In genomic region chr1:162361349-162361748, GRCh38 we compare ENCODE assay signal across 12 cellular contexts. TPM values are rescaled to one million over a fixed set of nuclear protein-coding genes. Genes with fewer than 3 reads are reported as not detected.
DNase-seq lines count a peak whose midpoint lies in the region; ATAC-seq and TF ChIP-seq lines count a peak whose summit lies in the region.
"Had no signal": no experiment of that assay in that cellular context is flagged by ENCODE, and none has a peak within 500 bp of the region (broad histone marks: within the 10 kb centered on the region; RNA-seq: fewer than 3 reads in every experiment).

No MANE protein-coding gene starts in this region.

- 87% methylated on average over 5 of the region's 5 CpGs for WGBS in right lobe of liver (ENCODE audit: insufficient coverage, low coverage, low lambda C conversion rate, missing lambda C conversion rate)

- H3K9me3 ChIP-seq in right lobe of liver = no peaks in the 10 kb centered on the region
- H3K9me3 ChIP-seq: lower lobe of right lung, suprapubic skin had no signal

- H3K4me3 ChIP-seq in right lobe of liver = no peak overlapping the region
- H3K4me3 ChIP-seq: lower lobe of right lung, suprapubic skin had no signal

- TF ChIP-seq POLR2A in right lobe of liver (IDR thresholded peaks at IDR 0.05) = no peak

- no peaks in the 10 kb centered on the region for H3K27me3 ChIP-seq in right lobe of liver
- H3K27me3 ChIP-seq: suprapubic skin had no signal

- H3K36me3 ChIP-seq in right lobe of liver = peaks cover 0 to 4% (median 0%) of the 10 kb centered on the region in 4 donors
- H3K36me3 ChIP-seq: lower lobe of right lung, suprapubic skin had no signal

- intact Hi-C loops in right lobe of liver (cut with DNase I) = no loop called here

- H3K4me1 ChIP-seq in right lobe of liver = peaks cover 0 to 52% (median 22%) of the 10 kb centered on the region in 4 donors
- H3K4me1 ChIP-seq: lower lobe of right lung had no signal

- ATAC-seq in GM19023 (IDR thresholded peaks at IDR 0.05; ENCODE audit: unreplicated experiment) (peak; percentile 25), GM21619 (IDR thresholded peaks at IDR 0.05; ENCODE audit: unreplicated experiment) (peak; percentile 47), HG03135 (IDR thresholded peaks at IDR 0.05; ENCODE audit: unreplicated experiment) (peak; percentile 34), right lobe of liver (no peak), HG03045 (IDR thresholded peaks at IDR 0.05; ENCODE audit: unreplicated experiment) (no peak)
- ATAC-seq: esophagus mucosa, lower lobe of right lung had no signal

- TF ChIP-seq CTCF in right lobe of liver (IDR thresholded peaks at IDR 0.05) = no peak

- peak overlapping the region in 2 of 3 donors; percentile 82 to 94 for H3K27ac ChIP-seq in right lobe of liver
- H3K27ac ChIP-seq: lower lobe of right lung, suprapubic skin had no signal

- DNase-seq in right lobe of liver (peak in 1 of 3 donors; percentile 34), NCI-H2196 treated with DMSO at 0.1 percent for 48 hours (lab: John Stamatoyannopoulos, UW; ENCODE audit: unreplicated experiment) (no peak)
- no peak for DNase-seq in stimulated activated CD4-positive, alpha-beta T cell treated with anti-CD3 and anti-CD28 coated beads, Interleukin-1b, Interleukin-23, amount 100 ng/mL, for 48 hours
- DNase-seq: lower lobe of right lung, NCI-H1930 had no signal

RNA-seq across cellular contexts. Expression of gene SPATA46, which starts 15.3 kb away (rescaled TPM):
- not detected for total RNA-seq in right lobe of liver
- total RNA-seq: esophagus mucosa, lower lobe of right lung, skeletal muscle tissue, suprapubic skin had no signal

RNA-seq across cellular contexts. Expression of gene C1orf226, which starts 20.2 kb away (rescaled TPM):
- total RNA-seq in right lobe of liver = 10 to 100 TPM in 5 of 6 experiments, 1 to 10 TPM in 1; 6.5 to 45.3 (median 28.4) TPM

RNA-seq across cellular contexts. Expression of gene SH2D1B, which starts 50.6 kb away (rescaled TPM):
- under 1 TPM in 3 of 6 experiments, not detected in 3; 0.17 to 0.60 (median 0.31) TPM for total RNA-seq in right lobe of liver
- total RNA-seq: suprapubic skin had no signal

Comparison
In these comparisons a context has a peak if more than half of its experiments do, and no peak if none do; other contexts are left out.
1. ATAC-seq: peak in GM19023 (single experiment), GM21619 (single experiment) and HG03135 (single experiment); none in right lobe of liver (0 of 4) and HG03045 (single experiment).